ENCODE assay signal across 15 cellular contexts in genomic region chr15:77871838-77872371, GRCh38.
DNase-seq lines count a peak whose midpoint lies in the region; ATAC-seq and TF ChIP-seq lines count a peak whose summit lies in the region.
"Had no signal": no experiment of that assay in that cellular context is flagged by ENCODE, and none has a peak within 500 bp of the region (broad histone marks: within the 10 kb centered on the region; RNA-seq: fewer than 3 reads in every experiment).

No MANE protein-coding gene starts in this region.

- DNase-seq in A673 (ENCODE audit: low spot score) (peak; percentile 46), WERI-Rb-1 (peak; percentile 41), left kidney (ENCODE audit: low read depth, low spot score) (peak; percentile 58), Caco-2 (no peak)
- DNase-seq in activated CD4-positive, alpha-beta memory T cell treated with anti-CD3 and anti-CD28 coated beads for 36 hours: no peak
- DNase-seq: activated gamma-delta T cell treated with Interleukin-2 at 50 U/mL for 16 hours; central memory CD4-positive, alpha-beta T cell; EL; midbrain; NCI-H2029; T-cell had no signal

- H3K9me3 ChIP-seq in A673 (ENCODE audit: low read depth, low read length, poor library complexity, severe bottlenecking) (no peaks in the 10 kb centered on the region), WERI-Rb-1 (ENCODE audit: severe bottlenecking) (no peaks in the 10 kb centered on the region), Caco-2 (no peaks in the 10 kb centered on the region)
- H3K9me3 ChIP-seq: BLaER1 treated with 17β-estradiol and CSF1 and Interleukin-3, amounts not matched to agents 10 nM and 100 nM had no signal

- H3K36me3 ChIP-seq in A673 (ENCODE audit: insufficient read depth, low read length, poor library complexity, severe bottlenecking): no peaks in the 10 kb centered on the region
- no peaks in the 10 kb centered on the region for H3K36me3 ChIP-seq in WERI-Rb-1
- H3K36me3 ChIP-seq in Caco-2 (ENCODE audit: control insufficient read depth, insufficient read depth, low read length): no peaks in the 10 kb centered on the region
- H3K36me3 ChIP-seq: BLaER1 treated with 17β-estradiol and CSF1 and Interleukin-3, amounts not matched to agents 10 nM and 100 nM had no signal

- no peak overlapping the region for H3K4me3 ChIP-seq in A673 (ENCODE audit: low read depth, low read length, poor library complexity, severe bottlenecking)
- H3K4me3 ChIP-seq in WERI-Rb-1 (ENCODE audit: low read depth, low read length): no peak overlapping the region
- no peak overlapping the region for H3K4me3 ChIP-seq in Caco-2 (ENCODE audit: low read depth, low read length)
- H3K4me3 ChIP-seq: BLaER1 treated with 17β-estradiol and CSF1 and Interleukin-3, amounts not matched to agents 10 nM and 100 nM had no signal

- TF ChIP-seq CTCF in A673 (conservative IDR thresholded peaks at IDR 0.05; ENCODE audit: low read depth, low read length): peak; percentile 57
- 0 out of 2 replicates have a peak, but pooled peaks have one; percentile 7 for TF ChIP-seq CTCF in GM12874 (IDR thresholded peaks at IDR 0.05; ENCODE audit: insufficient read depth, low read depth, low read length)
- peak; percentile 47; the same call in 1 of the 2 replicates for TF ChIP-seq CTCF in WERI-Rb-1 (IDR thresholded peaks at IDR 0.05; ENCODE audit: low read depth, low read length)
- peak in 1 of 2 experiments; percentile 9 for TF ChIP-seq CTCF in Caco-2 (IDR thresholded peaks at IDR 0.05; ENCODE audit: insufficient read depth in 1 of 2, low read depth in 1 of 2, low read length in 1 of 2, severe bottlenecking in 1 of 2, unreplicated experiment in 1 of 2)

- CTCF ChIA-PET in A673 (lab: Charles Lee): no interaction called here
- CTCF ChIA-PET in Caco-2 (lab: Charles Lee): no interaction called here
- CTCF ChIA-PET in activated CD4-positive, alpha-beta memory T cell treated with anti-CD3 and anti-CD28 coated beads for 36 hours (lab: Charles Lee): no interaction called here

- no peaks in the 10 kb centered on the region for H3K9me3 Mint-ChIP-seq in Caco-2 (ENCODE audit: unreplicated experiment)
- H3K9me3 Mint-ChIP-seq in activated CD4-positive, alpha-beta memory T cell treated with anti-CD3 and anti-CD28 coated beads for 36 hours: no peaks in the 10 kb centered on the region
- H3K9me3 Mint-ChIP-seq: T-cell had no signal

- peaks cover 3% of the 10 kb centered on the region for H3K27me3 Mint-ChIP-seq in Caco-2 (ENCODE audit: insufficient read depth, unreplicated experiment)
- no peaks in the 10 kb centered on the region for H3K27me3 Mint-ChIP-seq in activated CD4-positive, alpha-beta memory T cell treated with anti-CD3 and anti-CD28 coated beads for 36 hours
- H3K27me3 Mint-ChIP-seq: T-cell had no signal

- no peaks in the 10 kb centered on the region for H3K36me3 Mint-ChIP-seq in Caco-2 (ENCODE audit: insufficient read depth, unreplicated experiment)
- H3K36me3 Mint-ChIP-seq in activated CD4-positive, alpha-beta memory T cell treated with anti-CD3 and anti-CD28 coated beads for 36 hours: no peaks in the 10 kb centered on the region
- H3K36me3 Mint-ChIP-seq: T-cell had no signal

- H3K4me1 Mint-ChIP-seq in Caco-2 (ENCODE audit: low read depth, unreplicated experiment): no peaks in the 10 kb centered on the region
- no peaks in the 10 kb centered on the region for H3K4me1 Mint-ChIP-seq in activated CD4-positive, alpha-beta memory T cell treated with anti-CD3 and anti-CD28 coated beads for 36 hours (ENCODE audit: low read depth)
- H3K4me1 Mint-ChIP-seq: T-cell had no signal

- H3K27ac Mint-ChIP-seq in Caco-2 (ENCODE audit: unreplicated experiment): no peak overlapping the region
- no peak overlapping the region for H3K27ac Mint-ChIP-seq in activated CD4-positive, alpha-beta memory T cell treated with anti-CD3 and anti-CD28 coated beads for 36 hours

- H3K4me1 ChIP-seq in A673 (ENCODE audit: insufficient read depth, low read length, poor library complexity, severe bottlenecking) (peaks cover 24% of the 10 kb centered on the region), Caco-2 (no peaks in the 10 kb centered on the region)

- intact Hi-C loops in A673 (cut with micrococcal nuclease; ENCODE audit: unreplicated experiment) (loop anchor here (5.0 to 10.0 kb wide), 3 partner anchors 330 to 757 kb away; no protein-coding TSS in a partner anchor), Caco-2 (cut with micrococcal nuclease; ENCODE audit: unreplicated experiment) (no loop called here)
- intact Hi-C loops in activated CD4-positive, alpha-beta memory T cell treated with anti-CD3 and anti-CD28 coated beads for 36 hours (cut with micrococcal nuclease): no loop called here

- H3K27ac ChIP-seq in A673 (ENCODE audit: low read depth, low read length, poor library complexity, severe bottlenecking): no peak overlapping the region
- no peak overlapping the region for H3K27ac ChIP-seq in WERI-Rb-1
- H3K27ac ChIP-seq: BLaER1 treated with 17β-estradiol and CSF1 and Interleukin-3, amounts not matched to agents 10 nM and 100 nM had no signal

- H3K27me3 ChIP-seq in A673 (replicated peaks; ENCODE audit: insufficient read depth, low read depth, low read length, poor library complexity): no peaks in the 10 kb centered on the region
- no peaks in the 10 kb centered on the region for H3K27me3 ChIP-seq in WERI-Rb-1 (ENCODE audit: insufficient read depth, low read depth, severe bottlenecking)
- no peaks in the 10 kb centered on the region for H3K27me3 ChIP-seq in Caco-2 (replicated peaks; ENCODE audit: control insufficient read depth, insufficient read depth, low read length)
- H3K27me3 ChIP-seq: BLaER1 treated with 17β-estradiol and CSF1 and Interleukin-3, amounts not matched to agents 10 nM and 100 nM had no signal

- BruUV-seq in A673 (replicated peaks; lab: Mats Ljungman, UMichigan) (no TSS peak), Caco-2 (replicated peaks; lab: Mats Ljungman, UMichigan) (no TSS peak)

- no peak overlapping the region for H3K4me3 Mint-ChIP-seq in Caco-2 (ENCODE audit: unreplicated experiment)
- no peak overlapping the region for H3K4me3 Mint-ChIP-seq in activated CD4-positive, alpha-beta memory T cell treated with anti-CD3 and anti-CD28 coated beads for 36 hours
- H3K4me3 Mint-ChIP-seq: T-cell had no signal

- ATAC-seq in HG02981 (IDR thresholded peaks at IDR 0.05; ENCODE audit: unreplicated experiment): no peak
- ATAC-seq in GM21447 (IDR thresholded peaks at IDR 0.05; ENCODE audit: unreplicated experiment): no peak
- ATAC-seq: T-cell had no signal

- POLR2A ChIA-PET in A673 (lab: Charles Lee; ENCODE audit: low non-redundant PET): interaction anchor here (0.6 kb wide), 1 partner anchor 428 kb away, joined by 11 read pairs; no protein-coding TSS in a partner anchor
- POLR2A ChIA-PET in Caco-2 (lab: Charles Lee): no interaction called here
- POLR2A ChIA-PET in activated CD4-positive, alpha-beta memory T cell treated with anti-CD3 and anti-CD28 coated beads for 36 hours (lab: Charles Lee): no interaction called here

Comparison
In these comparisons a context has a peak if more than half of its experiments do, and no peak if none do; other contexts are left out.
1. DNase-seq: peak in A673 (single experiment), WERI-Rb-1 (single experiment) and left kidney (single experiment); none in Caco-2 (0 of 2) and activated CD4-positive, alpha-beta memory T cell treated with anti-CD3 and anti-CD28 coated beads for 36 hours (single experiment).